ENCODE assay signal across 1 cellular context in the genomic region with DNA sequence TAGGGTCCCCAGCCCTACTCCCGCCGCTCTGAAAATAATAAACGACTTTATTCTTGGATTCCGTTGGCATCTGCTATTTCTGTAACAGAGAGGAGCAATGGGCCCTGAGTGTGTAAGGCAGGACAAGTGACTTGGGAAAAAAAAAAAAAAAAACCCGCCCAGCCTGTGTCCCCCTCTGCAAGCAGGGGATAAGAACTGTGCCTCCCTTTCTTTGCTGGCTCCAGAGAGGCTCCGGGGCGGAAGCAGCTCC.
TF ChIP-seq lines count a peak whose summit lies in the region.

No MANE protein-coding gene starts in this region.

TF ChIP-seq in GM23338, 12 proteins besides CTCF, POLR2A, EP300 and RAD21 (continued from another document):
- TF ChIP-seq, protein P1, sequence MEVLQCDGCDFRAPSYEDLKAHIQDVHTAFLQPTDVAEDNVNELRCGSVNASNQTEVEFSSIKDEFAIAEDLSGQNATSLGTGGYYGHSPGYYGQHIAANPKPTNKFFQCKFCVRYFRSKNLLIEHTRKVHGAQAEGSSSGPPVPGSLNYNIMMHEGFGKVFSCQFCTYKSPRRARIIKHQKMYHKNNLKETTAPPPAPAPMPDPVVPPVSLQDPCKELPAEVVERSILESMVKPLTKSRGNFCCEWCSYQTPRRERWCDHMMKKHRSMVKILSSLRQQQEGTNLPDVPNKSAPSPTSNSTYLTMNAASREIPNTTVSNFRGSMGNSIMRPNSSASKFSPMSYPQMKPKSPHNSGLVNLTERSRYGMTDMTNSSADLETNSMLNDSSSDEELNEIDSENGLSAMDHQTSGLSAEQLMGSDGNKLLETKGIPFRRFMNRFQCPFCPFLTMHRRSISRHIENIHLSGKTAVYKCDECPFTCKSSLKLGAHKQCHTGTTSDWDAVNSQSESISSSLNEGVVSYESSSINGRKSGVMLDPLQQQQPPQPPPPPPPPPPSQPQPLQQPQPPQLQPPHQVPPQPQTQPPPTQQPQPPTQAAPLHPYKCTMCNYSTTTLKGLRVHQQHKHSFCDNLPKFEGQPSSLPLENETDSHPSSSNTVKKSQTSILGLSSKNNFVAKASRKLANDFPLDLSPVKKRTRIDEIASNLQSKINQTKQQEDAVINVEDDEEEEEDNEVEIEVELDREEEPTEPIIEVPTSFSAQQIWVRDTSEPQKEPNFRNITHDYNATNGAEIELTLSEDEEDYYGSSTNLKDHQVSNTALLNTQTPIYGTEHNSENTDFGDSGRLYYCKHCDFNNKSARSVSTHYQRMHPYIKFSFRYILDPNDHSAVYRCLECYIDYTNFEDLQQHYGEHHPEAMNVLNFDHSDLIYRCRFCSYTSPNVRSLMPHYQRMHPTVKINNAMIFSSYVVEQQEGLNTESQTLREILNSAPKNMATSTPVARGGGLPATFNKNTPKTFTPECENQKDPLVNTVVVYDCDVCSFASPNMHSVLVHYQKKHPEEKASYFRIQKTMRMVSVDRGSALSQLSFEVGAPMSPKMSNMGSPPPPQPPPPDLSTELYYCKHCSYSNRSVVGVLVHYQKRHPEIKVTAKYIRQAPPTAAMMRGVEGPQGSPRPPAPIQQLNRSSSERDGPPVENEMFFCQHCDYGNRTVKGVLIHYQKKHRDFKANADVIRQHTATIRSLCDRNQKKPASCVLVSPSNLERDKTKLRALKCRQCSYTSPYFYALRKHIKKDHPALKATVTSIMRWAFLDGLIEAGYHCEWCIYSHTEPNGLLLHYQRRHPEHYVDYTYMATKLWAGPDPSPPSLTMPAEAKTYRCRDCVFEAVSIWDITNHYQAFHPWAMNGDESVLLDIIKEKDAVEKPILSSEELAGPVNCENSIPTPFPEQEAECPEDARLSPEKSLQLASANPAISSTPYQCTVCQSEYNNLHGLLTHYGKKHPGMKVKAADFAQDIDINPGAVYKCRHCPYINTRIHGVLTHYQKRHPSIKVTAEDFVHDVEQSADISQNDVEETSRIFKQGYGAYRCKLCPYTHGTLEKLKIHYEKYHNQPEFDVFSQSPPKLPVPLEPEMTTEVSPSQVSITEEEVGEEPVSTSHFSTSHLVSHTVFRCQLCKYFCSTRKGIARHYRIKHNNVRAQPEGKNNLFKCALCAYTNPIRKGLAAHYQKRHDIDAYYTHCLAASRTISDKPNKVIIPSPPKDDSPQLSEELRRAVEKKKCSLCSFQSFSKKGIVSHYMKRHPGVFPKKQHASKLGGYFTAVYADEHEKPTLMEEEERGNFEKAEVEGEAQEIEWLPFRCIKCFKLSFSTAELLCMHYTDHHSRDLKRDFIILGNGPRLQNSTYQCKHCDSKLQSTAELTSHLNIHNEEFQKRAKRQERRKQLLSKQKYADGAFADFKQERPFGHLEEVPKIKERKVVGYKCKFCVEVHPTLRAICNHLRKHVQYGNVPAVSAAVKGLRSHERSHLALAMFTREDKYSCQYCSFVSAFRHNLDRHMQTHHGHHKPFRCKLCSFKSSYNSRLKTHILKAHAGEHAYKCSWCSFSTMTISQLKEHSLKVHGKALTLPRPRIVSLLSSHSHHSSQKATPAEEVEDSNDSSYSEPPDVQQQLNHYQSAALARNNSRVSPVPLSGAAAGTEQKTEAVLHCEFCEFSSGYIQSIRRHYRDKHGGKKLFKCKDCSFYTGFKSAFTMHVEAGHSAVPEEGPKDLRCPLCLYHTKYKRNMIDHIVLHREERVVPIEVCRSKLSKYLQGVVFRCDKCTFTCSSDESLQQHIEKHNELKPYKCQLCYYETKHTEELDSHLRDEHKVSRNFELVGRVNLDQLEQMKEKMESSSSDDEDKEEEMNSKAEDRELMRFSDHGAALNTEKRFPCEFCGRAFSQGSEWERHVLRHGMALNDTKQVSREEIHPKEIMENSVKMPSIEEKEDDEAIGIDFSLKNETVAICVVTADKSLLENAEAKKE (CRISPR knock-in tag; IDR thresholded peaks at IDR 0.05) = no peak
- TF ChIP-seq JUNB (IDR thresholded peaks at IDR 0.05; ENCODE audit: unreplicated experiment) = no peak
